Comparison of ENCODE assay signal across 18 cellular contexts in the genomic region with DNA sequence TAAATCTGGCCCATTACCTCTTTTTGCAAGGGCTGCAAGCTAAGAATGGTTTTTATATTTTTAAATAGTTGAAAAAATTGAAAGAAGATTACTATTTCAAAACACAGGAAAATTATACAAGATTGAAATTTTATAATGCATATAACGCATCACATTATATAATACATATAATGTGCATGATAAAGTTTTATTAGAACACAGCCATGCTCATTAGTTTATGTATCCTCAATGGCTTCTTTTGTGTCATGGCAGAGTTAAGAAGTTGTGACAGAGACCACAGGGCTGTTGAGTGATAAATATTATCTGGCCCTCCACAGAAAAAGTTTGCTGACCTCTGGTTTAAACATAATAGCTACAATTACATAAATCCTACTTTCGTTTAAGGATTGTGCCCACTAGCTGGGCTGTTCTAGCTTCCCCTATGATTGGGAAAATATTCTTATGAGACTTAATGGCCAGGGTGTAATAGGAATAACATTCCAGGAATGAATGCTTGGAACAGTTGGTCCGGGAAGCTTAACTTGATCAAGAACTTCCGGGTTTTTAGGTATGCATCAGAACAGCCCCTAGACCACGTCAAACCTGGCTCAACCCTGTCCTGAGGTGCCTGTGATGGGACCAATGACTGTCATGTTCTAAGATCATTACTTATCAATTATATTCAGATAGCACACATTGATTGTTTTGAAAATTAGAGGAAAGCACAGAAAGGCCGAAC.
"Had no signal": no experiment of that assay in that cellular context is flagged by ENCODE, and none has a peak within 500 bp of the region (broad histone marks: within the 10 kb centered on the region; RNA-seq: fewer than 3 reads in every experiment).

No MANE protein-coding gene starts in this region.

- DNase-seq: activated B cell treated with CpG ODN at 0.5 μM for 24 hours; activated CD4-positive, alpha-beta memory T cell treated with anti-CD3 and anti-CD28 coated beads for 36 hours; activated CD4-positive, alpha-beta T cell treated with anti-CD3 and anti-CD28 coated beads for 4 hours; activated CD8-positive, alpha-beta memory T cell treated with anti-CD3 and anti-CD28 coated beads, Interleukin-2, amount 10 ng/mL, durations not matched to agents 7 days and 5 days; activated naive CD4-positive, alpha-beta T cell treated with anti-CD3 and anti-CD28 coated beads for 36 hours; activated T-cell treated with anti-CD3 and anti-CD28 coated beads, Interleukin-2, amount 50 U/mL, for 1 hour; anterior cingulate cortex; head of caudate nucleus; left ventricle myocardium superior; naive thymus-derived CD4-positive, alpha-beta T cell; ovary; right lobe of liver; stimulated activated CD4-positive, alpha-beta T cell treated with anti-CD3 and anti-CD28 coated beads, Interleukin-4, amount 100 ng/mL, for 4 hours; T-helper 1 cell; T-helper 9 cell had no signal

- H3K27me3 ChIP-seq: ovary, right lobe of liver had no signal

- H3K36me3 ChIP-seq: ovary had no signal

- H3K27ac ChIP-seq: coronary artery, ovary, right lobe of liver had no signal

- H3K4me3 ChIP-seq: coronary artery, ovary, right lobe of liver, thoracic aorta had no signal

- ATAC-seq: activated CD8-positive, alpha-beta memory T cell treated with anti-CD3 and anti-CD28 coated beads, Interleukin-2, amount 10 ng/mL, durations not matched to agents 7 days and 5 days; left ventricle myocardium superior; naive thymus-derived CD4-positive, alpha-beta T cell; right lobe of liver; stimulated activated memory B cell treated with anti-CD40 and anti-IgM and Interleukin-4, amounts not matched to agents 10 μg/mL and 1 μg/mL and 100 μg/mL, for 72 hours had no signal

- H3K9me3 ChIP-seq: ovary, right lobe of liver, thoracic aorta had no signal
